Comparison of ENCODE assay signal across 7 cellular contexts in the genomic region with DNA sequence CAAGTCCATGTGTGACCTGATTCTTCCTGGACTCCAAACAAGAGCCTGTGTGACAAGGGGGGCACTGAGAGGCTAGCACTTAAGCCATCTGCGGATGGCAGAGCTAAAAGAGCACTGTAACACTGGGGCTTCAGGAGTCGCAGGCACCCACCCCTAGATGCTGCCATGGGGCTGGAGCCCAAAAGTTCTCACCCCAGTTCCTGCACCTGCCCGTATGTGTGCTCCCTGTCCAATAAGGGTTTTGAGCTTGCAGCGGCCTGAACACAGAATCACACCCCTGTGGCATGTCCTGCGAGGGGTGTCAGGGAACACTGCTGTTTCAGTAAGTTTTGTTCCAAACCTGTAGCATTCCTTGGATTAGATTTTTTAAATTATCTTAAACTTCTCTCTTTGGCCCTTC. TPM values are rescaled to one million over a fixed set of nuclear protein-coding genes. Genes with fewer than 3 reads are reported as not detected.
"Had no signal": no experiment of that assay in that cellular context is flagged by ENCODE, and none has a peak within 500 bp of the region (broad histone marks: within the 10 kb centered on the region; RNA-seq: fewer than 3 reads in every experiment).

No MANE protein-coding gene starts in this region.

- H3K27ac Mint-ChIP-seq: IgD-negative memory B cell had no signal

- DNase-seq: IMR-90, KBM-7, KG1 had no signal

- H3K27ac ChIP-seq: HL-60 had no signal

- FAIRE-seq: HepG2, HTR-8/SVneo had no signal

- H3K4me3 Mint-ChIP-seq: IgD-negative memory B cell had no signal

- ATAC-seq: HepG2 had no signal

- H3K4me1 Mint-ChIP-seq: IgD-negative memory B cell had no signal

RNA-seq across cellular contexts. Expression of gene GPR37, which starts 53.2 kb away (rescaled TPM):
- total RNA-seq: HepG2 had no signal
- polyA plus RNA-seq: HepG2, IgD-negative memory B cell had no signal
